Comparison of ENCODE assay signal across 8 cellular contexts in genomic region chr11:65891180-65892136, GRCh38. TPM values are rescaled to one million over a fixed set of nuclear protein-coding genes. Genes with fewer than 3 reads are reported as not detected.
A peak's percentile ranks its signal among the peaks of the same experiment; 100 is the strongest.
DNase-seq lines count a peak whose midpoint lies in the region; ATAC-seq and TF ChIP-seq lines count a peak whose summit lies in the region.

No MANE protein-coding gene starts in this region.

- no peak overlapping the region for H2BK12ac ChIP-seq in trophoblast cell (ENCODE audit: low read length)

- peak overlapping the region; percentile 85 for H3K14ac ChIP-seq in trophoblast cell (ENCODE audit: low read length)

- H3K23ac ChIP-seq in trophoblast cell (ENCODE audit: low read length) = no peak overlapping the region

- H2AFZ ChIP-seq in Karpas-422 (ENCODE audit: low read length) (no peak overlapping the region), trophoblast cell (ENCODE audit: insufficient read depth, low read length, poor library complexity) (peak overlapping the region; percentile 89)

- H2BK120ac ChIP-seq in trophoblast cell (ENCODE audit: insufficient read depth, low read length, poor library complexity) = peak overlapping the region; percentile 59

- POLR2A ChIA-PET in activated CD8-positive, alpha-beta T cell treated with anti-CD3 and anti-CD28 coated beads, Interleukin-2, amount 10 ng/mL, durations not matched to agents 7 days and 5 days (lab: Charles Lee) = interaction anchor here (0.6 to 19.3 kb wide), 27 partner anchors 10 to 1203 kb away, joined by 3 to 305 read pairs (median 5); partner anchors contain the start of genes BANF1, C11orf68, CFL1 and CTSW

- peaks cover 8% of the 10 kb centered on the region; the same call in 1 of the 2 replicates for H4K20me1 ChIP-seq in Karpas-422 (ENCODE audit: insufficient read depth, low read depth, low read length)

- H3K9ac ChIP-seq in Karpas-422 (ENCODE audit: low read length) (peak overlapping the region; percentile 97), trophoblast cell (ENCODE audit: low read length) (peak overlapping the region; percentile 3)

- H3K27ac ChIP-seq in Karpas-422 (ENCODE audit: low read length) = peak overlapping the region; percentile 59
- H3K27ac ChIP-seq in trophoblast cell (ENCODE audit: low read depth, low read length) = no peak overlapping the region

- H2AK5ac ChIP-seq in trophoblast cell (ENCODE audit: low read length) = peak overlapping the region; percentile 60

- peak overlapping the region; percentile 98 for H3K4me3 Mint-ChIP-seq in activated CD8-positive, alpha-beta T cell treated with anti-CD3 and anti-CD28 coated beads, Interleukin-2, amount 10 ng/mL, durations not matched to agents 7 days and 5 days

- H3K27ac Mint-ChIP-seq in activated CD8-positive, alpha-beta T cell treated with anti-CD3 and anti-CD28 coated beads, Interleukin-2, amount 10 ng/mL, durations not matched to agents 7 days and 5 days = peak overlapping the region; percentile 85

- H3K9me3 ChIP-seq in Karpas-422 (ENCODE audit: low read length) (no peaks in the 10 kb centered on the region), trophoblast cell (ENCODE audit: insufficient read depth, low read depth, low read length) (no peaks in the 10 kb centered on the region)

- H3K79me1 ChIP-seq in trophoblast cell (ENCODE audit: low read length) = peaks cover 24% of the 10 kb centered on the region

- H3K36me3 Mint-ChIP-seq in activated CD8-positive, alpha-beta T cell treated with anti-CD3 and anti-CD28 coated beads, Interleukin-2, amount 10 ng/mL, durations not matched to agents 7 days and 5 days (ENCODE audit: low read depth) = peaks cover 31% of the 10 kb centered on the region

- H3K4me2 ChIP-seq in Karpas-422 (ENCODE audit: low read depth, low read length, poor library complexity, severe bottlenecking) = peak overlapping the region; percentile 100
- H3K4me2 ChIP-seq in trophoblast cell (ENCODE audit: low read length) = peak overlapping the region; percentile 96

- peak overlapping the region; percentile 24 for H2BK5ac ChIP-seq in trophoblast cell (ENCODE audit: low read depth, low read length, poor library complexity)

- peak overlapping the region; percentile 69 for H4K8ac ChIP-seq in trophoblast cell (ENCODE audit: low read depth, low read length)

- peaks cover 59% of the 10 kb centered on the region for H3K4me1 ChIP-seq in Karpas-422 (ENCODE audit: low read length)
- H3K4me1 ChIP-seq in trophoblast cell (ENCODE audit: control insufficient read depth in 1 of 2, insufficient read depth in 2 of 2, low read length in 2 of 2) = peaks cover 13 to 26% of the 10 kb centered on the region in 2 experiments

- peaks cover 1% of the 10 kb centered on the region; the same call in 1 of the 2 replicates for H3K36me3 ChIP-seq in Karpas-422 (ENCODE audit: insufficient read depth, low read length)
- peaks cover 4 to 14% of the 10 kb centered on the region in 2 experiments for H3K36me3 ChIP-seq in trophoblast cell (ENCODE audit: control insufficient read depth in 1 of 2, insufficient read depth in 2 of 2, low read length in 2 of 2)

- CTCF ChIA-PET in activated CD8-positive, alpha-beta T cell treated with anti-CD3 and anti-CD28 coated beads, Interleukin-2, amount 10 ng/mL, durations not matched to agents 7 days and 5 days (lab: Charles Lee) = interaction anchor here (0.8 to 19.5 kb wide), 23 partner anchors 6 to 424 kb away, joined by 3 to 584 read pairs (median 15); partner anchors contain the start of genes AP5B1, BANF1, C11orf68 and CFL1

- H3K27me3 ChIP-seq in Karpas-422 (ENCODE audit: low read length) (no peaks in the 10 kb centered on the region), trophoblast cell (ENCODE audit: insufficient read depth, low read length) (no peaks in the 10 kb centered on the region)

- peak overlapping the region; percentile 57 for H3K4ac ChIP-seq in trophoblast cell (ENCODE audit: low read depth, low read length)

- H4K91ac ChIP-seq in trophoblast cell (ENCODE audit: low read depth, low read length) = peak overlapping the region; percentile 29

- H4K12ac ChIP-seq in trophoblast cell (ENCODE audit: low read depth, low read length) = peak overlapping the region; percentile 68

- H3K27me3 Mint-ChIP-seq in activated CD8-positive, alpha-beta T cell treated with anti-CD3 and anti-CD28 coated beads, Interleukin-2, amount 10 ng/mL, durations not matched to agents 7 days and 5 days (ENCODE audit: low read depth) = no peaks in the 10 kb centered on the region

- no peaks in the 10 kb centered on the region for H3K9me2 ChIP-seq in Karpas-422 (replicated peaks; ENCODE audit: insufficient read depth, low read length)

- peaks cover 67% of the 10 kb centered on the region for H3K4me1 Mint-ChIP-seq in activated CD8-positive, alpha-beta T cell treated with anti-CD3 and anti-CD28 coated beads, Interleukin-2, amount 10 ng/mL, durations not matched to agents 7 days and 5 days (ENCODE audit: low read depth)

- DNase-seq in DMS53 treated with DMSO at 0.1 percent for 48 hours (lab: John Stamatoyannopoulos, UW; ENCODE audit: unreplicated experiment) = peak; percentile 45
- DNase-seq in Karpas-422 = peak; percentile 73
- DNase-seq in activated CD8-positive, alpha-beta T cell treated with anti-CD3 and anti-CD28 coated beads, Interleukin-2, amount 10 ng/mL, durations not matched to agents 7 days and 5 days = peak; percentile 60
- DNase-seq in fibroblast of villous mesenchyme (ENCODE audit: low read depth) = no peak
- DNase-seq in trophoblast cell = no peak
- no peak for DNase-seq in cerebellum (ENCODE audit: low spot score)

- H3K79me2 ChIP-seq in Karpas-422 (ENCODE audit: low read length) (peaks cover 32% of the 10 kb centered on the region), trophoblast cell (ENCODE audit: control insufficient read depth, insufficient read depth, low read length, poor library complexity) (peaks cover 11% of the 10 kb centered on the region)

- peak; percentile 27 for TF ChIP-seq CTCF in fibroblast of villous mesenchyme (IDR thresholded peaks at IDR 0.05; ENCODE audit: insufficient read depth, low read depth, low read length)

- no peaks in the 10 kb centered on the region for H3K9me3 Mint-ChIP-seq in activated CD8-positive, alpha-beta T cell treated with anti-CD3 and anti-CD28 coated beads, Interleukin-2, amount 10 ng/mL, durations not matched to agents 7 days and 5 days (ENCODE audit: insufficient read depth)

- peak overlapping the region; percentile 91 for H3K18ac ChIP-seq in trophoblast cell (ENCODE audit: low read length)

- WGBS in trophoblast cell (ENCODE audit: extremely low coverage, insufficient coverage, insufficient read length) = no CpG with 5 or more reads among the region's 60 CpGs

- H3K4me3 ChIP-seq in Karpas-422 (ENCODE audit: low read length) (peak overlapping the region; percentile 96), fibroblast of villous mesenchyme (ENCODE audit: low read depth, low read length) (peak overlapping the region; percentile 63), trophoblast cell (ENCODE audit: low read depth, low read length) (peak overlapping the region; percentile 69)

- ATAC-seq in activated CD8-positive, alpha-beta T cell treated with anti-CD3 and anti-CD28 coated beads, Interleukin-2, amount 10 ng/mL, durations not matched to agents 7 days and 5 days = no peak
- ATAC-seq in HG02981 (IDR thresholded peaks at IDR 0.05; ENCODE audit: unreplicated experiment) (no peak), HG03571 (IDR thresholded peaks at IDR 0.05; ENCODE audit: unreplicated experiment) (no peak)

RNA-seq across cellular contexts. Expression of gene CCDC85B, which starts 1.0 kb away (rescaled TPM):
- total RNA-seq in Karpas-422 (2014; rRNA removed; shearing (Covaris generic); ENCODE audit: low replicate concordance) = 21.3 and 56.7 TPM in 2 replicates
- total RNA-seq in activated CD8-positive, alpha-beta T cell treated with anti-CD3 and anti-CD28 coated beads, Interleukin-2, amount 10 ng/mL, durations not matched to agents 7 days and 5 days = 10 to 100 TPM; 82.6 to 84.0 TPM
- 37.1 and 49.0 TPM in 2 replicates for total RNA-seq in fibroblast of villous mesenchyme
- 4.9 and 5.3 TPM in 2 replicates for polyA plus RNA-seq in trophoblast cell (2013)
- 6.3 TPM for total RNA-seq in cerebellum

RNA-seq across cellular contexts. Expression of gene FIBP, which starts 3.2 kb away (rescaled TPM):
- 207 and 248 TPM in 2 replicates for total RNA-seq in Karpas-422 (2014; rRNA removed; shearing (Covaris generic); ENCODE audit: low replicate concordance)
- total RNA-seq in activated CD8-positive, alpha-beta T cell treated with anti-CD3 and anti-CD28 coated beads, Interleukin-2, amount 10 ng/mL, durations not matched to agents 7 days and 5 days = 10 to 100 TPM; 80.4 to 89.0 TPM
- total RNA-seq in fibroblast of villous mesenchyme (144 and 158 TPM in 2 replicates), cerebellum (73.7 TPM)
- polyA plus RNA-seq in trophoblast cell (2013) = 72.1 and 73.5 TPM in 2 replicates

RNA-seq across cellular contexts. Expression of gene FOSL1, which starts 8.7 kb away (rescaled TPM):
- total RNA-seq in Karpas-422 (2014; rRNA removed; shearing (Covaris generic); ENCODE audit: low replicate concordance) = not detected in 2 replicates
- total RNA-seq in activated CD8-positive, alpha-beta T cell treated with anti-CD3 and anti-CD28 coated beads, Interleukin-2, amount 10 ng/mL, durations not matched to agents 7 days and 5 days = 1 to 10 TPM; 2.3 to 3.8 TPM
- 18.0 and 41.0 TPM in 2 replicates for total RNA-seq in fibroblast of villous mesenchyme
- 26.9 and 28.4 TPM in 2 replicates for polyA plus RNA-seq in trophoblast cell (2013)
- total RNA-seq in cerebellum = not detected

RNA-seq across cellular contexts. Expression of gene CTSW, which starts 11.8 kb away (rescaled TPM):
- not detected in 2 replicates for total RNA-seq in Karpas-422 (2014; rRNA removed; shearing (Covaris generic); ENCODE audit: low replicate concordance)
- total RNA-seq in activated CD8-positive, alpha-beta T cell treated with anti-CD3 and anti-CD28 coated beads, Interleukin-2, amount 10 ng/mL, durations not matched to agents 7 days and 5 days = 100 to 1,000 TPM; 381 to 413 TPM
- total RNA-seq in fibroblast of villous mesenchyme = 0.43 TPM in 1 of 2 replicates, not detected in the other
- 0.05 TPM in 1 of 2 replicates, not detected in the other for polyA plus RNA-seq in trophoblast cell (2013)
- not detected for total RNA-seq in cerebellum

RNA-seq across cellular contexts. Expression of gene EFEMP2, which starts 18.9 kb away (rescaled TPM):
- total RNA-seq in Karpas-422 (2014; rRNA removed; shearing (Covaris generic); ENCODE audit: low replicate concordance) = 1.3 and 2.6 TPM in 2 replicates
- 1 to 10 TPM; 4.8 to 5.0 TPM for total RNA-seq in activated CD8-positive, alpha-beta T cell treated with anti-CD3 and anti-CD28 coated beads, Interleukin-2, amount 10 ng/mL, durations not matched to agents 7 days and 5 days
- total RNA-seq in fibroblast of villous mesenchyme (77.7 and 79.6 TPM in 2 replicates), cerebellum (4.9 TPM)
- 122 and 127 TPM in 2 replicates for polyA plus RNA-seq in trophoblast cell (2013)

Comparison
In these comparisons a context has a peak if more than half of its experiments do, and no peak if none do; other contexts are left out.
1. DNase-seq: peak in DMS53 treated with DMSO at 0.1 percent for 48 hours (single experiment), Karpas-422 (single experiment) and activated CD8-positive, alpha-beta T cell treated with anti-CD3 and anti-CD28 coated beads, Interleukin-2, amount 10 ng/mL, durations not matched to agents 7 days and 5 days (single experiment); none in fibroblast of villous mesenchyme (single experiment), trophoblast cell (0 of 2) and cerebellum (single experiment).
2. Peak in every context shown above with its lines, with median percentiles within 50 percentile points of each other: H3K4me3 ChIP-seq.